ENCODE assay signal across 9 cellular contexts in genomic region chr6:141464490-141464889, GRCh38.
DNase-seq lines count a peak whose midpoint lies in the region; ATAC-seq, FAIRE-seq and TF ChIP-seq lines count a peak whose summit lies in the region.
"Had no signal": no experiment of that assay in that cellular context is flagged by ENCODE, and none has a peak within 500 bp of the region (broad histone marks: within the 10 kb centered on the region; RNA-seq: fewer than 3 reads in every experiment).

No MANE protein-coding gene starts in this region.

- no peaks in the 10 kb centered on the region for H3K27me3 Mint-ChIP-seq in activated T-cell treated with anti-CD3 and anti-CD28 coated beads, Interleukin-2, amount 50 U/mL, for 24 hours

- no peaks in the 10 kb centered on the region for H4K20me1 ChIP-seq in osteoblast (ENCODE audit: insufficient read depth, low read length)

- peaks cover 12% of the 10 kb centered on the region for H3K4me1 Mint-ChIP-seq in activated T-cell treated with anti-CD3 and anti-CD28 coated beads, Interleukin-2, amount 50 U/mL, for 24 hours (ENCODE audit: low read depth)

- no peak overlapping the region for H3K4me3 ChIP-seq in osteoblast (ENCODE audit: insufficient read depth, low read length)

- H3K36me3 Mint-ChIP-seq in activated T-cell treated with anti-CD3 and anti-CD28 coated beads, Interleukin-2, amount 50 U/mL, for 24 hours (ENCODE audit: low read depth): no peaks in the 10 kb centered on the region

- DNase-seq in EL (peak; percentile 27), NCI-H1092 treated with DMSO at 0.1 percent for 48 hours (lab: John Stamatoyannopoulos, UW) (peak; percentile 99), astrocyte of the hippocampus (ENCODE audit: low read depth, low spot score) (peak; percentile 40), osteoblast (ENCODE audit: insufficient read length, low spot score, missing footprints) (no peak), hippocampal formation (lab: John Stamatoyannopoulos, UW) (no peak), urothelium cell line (ENCODE audit: low spot score) (no peak)
- no peak for DNase-seq in activated T-cell treated with anti-CD3 and anti-CD28 coated beads, Interleukin-2, amount 50 U/mL, for 24 hours

- no peak overlapping the region for H2AFZ ChIP-seq in osteoblast (ENCODE audit: low read length)

- no peaks in the 10 kb centered on the region for H3K79me2 ChIP-seq in osteoblast (ENCODE audit: insufficient read depth, low read length)

- H3K27ac Mint-ChIP-seq in activated T-cell treated with anti-CD3 and anti-CD28 coated beads, Interleukin-2, amount 50 U/mL, for 24 hours: no peak overlapping the region

- H3K36me3 ChIP-seq in osteoblast (ENCODE audit: insufficient read depth, low read length): no peaks in the 10 kb centered on the region

- no peaks in the 10 kb centered on the region for H3K9me3 Mint-ChIP-seq in activated T-cell treated with anti-CD3 and anti-CD28 coated beads, Interleukin-2, amount 50 U/mL, for 24 hours

- no peaks in the 10 kb centered on the region for H3K27me3 ChIP-seq in osteoblast (ENCODE audit: insufficient read depth, low read length)

- TF ChIP-seq CTCF in osteoblast (IDR thresholded peaks at IDR 0.05; ENCODE audit: extremely low read depth, low read depth, low read length): no peak

- H3K9me3 ChIP-seq in osteoblast (ENCODE audit: low read depth, low read length): no peaks in the 10 kb centered on the region

- peak overlapping the region; percentile 34 for H3K4me2 ChIP-seq in osteoblast (ENCODE audit: insufficient read depth, low read length)

- peaks cover 28% of the 10 kb centered on the region for H3K4me1 ChIP-seq in osteoblast (ENCODE audit: insufficient read depth, low read length)

- H3K27ac ChIP-seq in osteoblast (ENCODE audit: low read depth, low read length): peak overlapping the region; percentile 64
- H3K27ac ChIP-seq: HL-60 had no signal

- peak; percentile 82 for ATAC-seq in GM21717 (IDR thresholded peaks at IDR 0.05; ENCODE audit: unreplicated experiment)

- FAIRE-seq in urothelium cell line (lab: Jason Lieb, UNC): no peak

- no peak overlapping the region for H3K4me3 Mint-ChIP-seq in activated T-cell treated with anti-CD3 and anti-CD28 coated beads, Interleukin-2, amount 50 U/mL, for 24 hours

Comparison
In these comparisons a context has a peak if more than half of its experiments do, and no peak if none do; other contexts are left out.
1. DNase-seq: peak in EL (single experiment), NCI-H1092 treated with DMSO at 0.1 percent for 48 hours (single experiment) and astrocyte of the hippocampus (single experiment); none in osteoblast (single experiment), activated T-cell treated with anti-CD3 and anti-CD28 coated beads, Interleukin-2, amount 50 U/mL, for 24 hours (single experiment), hippocampal formation (0 of 2) and urothelium cell line (single experiment).